Comparison of ENCODE assay signal across 8 cellular contexts in the genomic region with DNA sequence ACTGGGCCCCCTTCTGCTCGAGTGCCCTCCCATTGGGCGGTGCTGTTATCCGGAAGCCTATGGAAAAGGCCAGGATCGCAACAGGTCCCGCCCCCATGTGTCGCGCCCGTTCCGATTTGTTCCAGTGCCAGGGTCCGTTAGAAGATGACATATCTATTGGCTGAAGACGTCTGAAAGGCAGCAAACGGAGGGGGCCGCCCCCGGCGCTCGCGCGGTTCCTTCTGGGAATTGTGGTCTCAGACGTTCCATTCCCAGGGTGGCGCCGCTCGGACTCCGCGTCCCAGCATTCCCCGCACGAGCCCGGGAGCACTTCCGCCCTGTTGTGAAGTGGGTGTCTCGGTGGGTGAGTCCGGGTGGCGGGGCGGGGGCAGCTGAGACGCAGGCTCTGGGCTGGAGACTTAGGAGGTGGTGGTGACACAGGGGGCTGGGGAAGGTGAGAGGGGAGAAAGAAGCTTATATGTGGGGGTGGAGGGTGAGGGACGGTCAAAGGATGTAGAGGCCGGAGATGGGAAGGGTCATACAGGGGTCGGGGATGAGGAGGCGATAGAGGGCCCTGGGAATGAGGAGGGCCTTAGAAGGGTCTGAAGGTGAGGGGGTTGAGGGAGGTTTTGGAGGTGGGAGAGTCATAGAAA. TPM values are rescaled to one million over a fixed set of nuclear protein-coding genes. Genes with fewer than 3 reads are reported as not detected.
DNase-seq lines count a peak whose midpoint lies in the region; ATAC-seq, FAIRE-seq and TF ChIP-seq lines count a peak whose summit lies in the region.

ZSCAN20 (plus strand) TSS at position 297 of the 632 bp plus-strand sequence. CDS start 6,644 bp downstream, outside the sequence.

- H3K4me3 ChIP-seq in AG04449 (ENCODE audit: low read depth, low read length), result peak within 1 kb of the TSS; percentile 91
- H3K4me3 ChIP-seq in WI38 (ENCODE audit: low read depth, low read length), result peak within 1 kb of the TSS; percentile 76
- peak within 1 kb of the TSS; percentile 69 to 79 for H3K4me3 ChIP-seq in cardiac fibroblast (replicated peaks in 1 of 2; ENCODE audit: low read depth in 2 of 2, low read length in 2 of 2)
- H3K4me3 ChIP-seq in small intestine (ENCODE audit: low read depth in 1 of 2, low read length in 2 of 2), result peak within 1 kb of the TSS; percentile 60 to 73

- ATAC-seq in GM18907 (IDR thresholded peaks at IDR 0.05; ENCODE audit: unreplicated experiment), result peak; percentile 92
- ATAC-seq in HG03139 (IDR thresholded peaks at IDR 0.05; ENCODE audit: unreplicated experiment), result peak; percentile 87

- no peaks in the 10 kb centered on the region for H3K36me3 ChIP-seq in small intestine (ENCODE audit: control insufficient read depth in 2 of 2, insufficient read depth in 2 of 2, low read length in 2 of 2)

- POLR2A ChIA-PET in AG04449 (lab: Yijun Ruan, JAX), result interaction anchor here (0.6 to 1.0 kb wide), 2 partner anchors 13 to 140 kb away, joined by 3 read pairs; no protein-coding TSS in a partner anchor

- H3K9me3 ChIP-seq in small intestine (ENCODE audit: control insufficient read depth, low read depth), result no peaks in the 10 kb centered on the region

- CTCF ChIA-PET in AG04449 (lab: Yijun Ruan, JAX), result interaction anchor here (0.8 to 11.0 kb wide), 18 partner anchors 9 to 359 kb away, joined by 3 to 436 read pairs (median 8); no protein-coding TSS in a partner anchor

- DNase-seq in AG04449 (ENCODE audit: low read depth, low spot score), result peak; percentile 88
- DNase-seq in NCI-H2227 (lab: John Stamatoyannopoulos, UW; ENCODE audit: unreplicated experiment), result peak; percentile 99
- peak; percentile 99 for DNase-seq in cardiac fibroblast (ENCODE audit: low read depth in 2 of 2)
- peak; percentile 98 for DNase-seq in iPS-NIHi7 (ENCODE audit: extremely low spot score)
- DNase-seq in small intestine, result peak; percentile 98

- FAIRE-seq in small intestine (lab: Jason Lieb, UNC), result no peak

- no peaks in the 10 kb centered on the region for H3K27me3 ChIP-seq in small intestine (ENCODE audit: control insufficient read depth in 2 of 2, insufficient read depth in 2 of 2, low read length in 2 of 2)

- no peak for TF ChIP-seq CTCF in AG04449 (IDR thresholded peaks at IDR 0.05; ENCODE audit: insufficient read depth, low read length, missing control alignments)
- no peak for TF ChIP-seq CTCF in WI38 (IDR thresholded peaks at IDR 0.05; ENCODE audit: low read depth, low read length)
- no peak for TF ChIP-seq CTCF in cardiac fibroblast (IDR thresholded peaks at IDR 0.05; ENCODE audit: low read depth, low read length)

- peak within 1 kb of the TSS; percentile 50 to 80 for H3K27ac ChIP-seq in small intestine (ENCODE audit: low read depth in 1 of 2, low read length in 1 of 2)

- WGBS in small intestine, 3 donors, result 1% methylated on average over 37 of the region's 37 CpGs

- H3K4me1 ChIP-seq in small intestine (ENCODE audit: control insufficient read depth in 2 of 2, insufficient read depth in 1 of 2, low read depth in 1 of 2, low read length in 1 of 2), result peaks cover 5 to 9% of the 10 kb centered on the region in 2 donors

RNA-seq across cellular contexts. Expression of gene ZSCAN20, which starts in this region (rescaled TPM):
- 1 to 10 TPM; 1.6 to 3.1 (median 2.0) TPM for polyA plus RNA-seq in small intestine

Comparison
In these comparisons a context has a peak if more than half of its experiments do, and no peak if none do; other contexts are left out.
1. Peak in every context shown above with its lines: DNase-seq, ATAC-seq, H3K4me3 ChIP-seq and H3K27ac ChIP-seq.